In genomic region chr14:62546862-62547474, GRCh38 we compare ENCODE assay signal across 15 cellular contexts.
"Had no signal": no experiment of that assay in that cellular context is flagged by ENCODE, and none has a peak within 500 bp of the region (broad histone marks: within the 10 kb centered on the region; RNA-seq: fewer than 3 reads in every experiment).

No MANE protein-coding gene starts in this region.

- H3K4me3 ChIP-seq: colonic mucosa, gastroesophageal sphincter, smooth muscle cell, uterus had no signal

- H3K4me1 ChIP-seq: colonic mucosa, gastroesophageal sphincter, uterus had no signal

- H3K4me2 ChIP-seq: smooth muscle cell had no signal

- H3K4me3 Mint-ChIP-seq: activated CD4-positive, alpha-beta T cell treated with anti-CD3 and anti-CD28 coated beads for 36 hours; activated CD8-positive, alpha-beta T cell treated with anti-CD3 and anti-CD28 coated beads, Interleukin-2, amount 10 ng/mL, durations not matched to agents 7 days and 5 days; activated T-helper 1 cell treated with anti-CD3 and anti-CD28 coated beads, Interleukin-12 subunit alpha, Interleukin-12 subunit beta, Interleukin-2, Interleukin-4 antibody, amounts not matched to agents 30 ng/mL and 10 ng/mL and 1 ng/mL, durations not matched to agents 14 hours and 24 hours and 36 hours; T-helper 2 cell treated with Interferon-gamma antibody and Interleukin-4, amounts not matched to agents 5 μg/mL and 100 μg/mL, for 36 hours had no signal

- H3K27me3 ChIP-seq: colonic mucosa, gastroesophageal sphincter, neutrophil, uterus had no signal

- H3K27ac ChIP-seq: colonic mucosa, gastroesophageal sphincter, neutrophil, uterus had no signal

- H3K9me3 ChIP-seq: colonic mucosa, uterus had no signal

- H3K4me1 Mint-ChIP-seq: activated CD4-positive, alpha-beta T cell treated with anti-CD3 and anti-CD28 coated beads for 36 hours had no signal

- H3K36me3 ChIP-seq: colonic mucosa, gastroesophageal sphincter, neutrophil, uterus had no signal

- H3K27ac Mint-ChIP-seq: activated CD4-positive, alpha-beta T cell treated with anti-CD3 and anti-CD28 coated beads for 36 hours; activated CD8-positive, alpha-beta T cell treated with anti-CD3 and anti-CD28 coated beads, Interleukin-2, amount 10 ng/mL, durations not matched to agents 7 days and 5 days; activated T-helper 1 cell treated with anti-CD3 and anti-CD28 coated beads, Interleukin-12 subunit alpha, Interleukin-12 subunit beta, Interleukin-2, Interleukin-4 antibody, amounts not matched to agents 30 ng/mL and 10 ng/mL and 1 ng/mL, durations not matched to agents 14 hours and 24 hours and 36 hours; T-helper 2 cell treated with Interferon-gamma antibody and Interleukin-4, amounts not matched to agents 5 μg/mL and 100 μg/mL, for 36 hours had no signal

- H3K27me3 Mint-ChIP-seq: activated CD4-positive, alpha-beta T cell treated with anti-CD3 and anti-CD28 coated beads for 36 hours had no signal

- DNase-seq: activated CD4-positive, alpha-beta T cell treated with anti-CD3 and anti-CD28 coated beads for 36 hours; activated CD8-positive, alpha-beta memory T cell treated with anti-CD3 and anti-CD28 coated beads, Interleukin-2, amount 50 U/mL, for 48 hours; activated CD8-positive, alpha-beta T cell treated with anti-CD3 and anti-CD28 coated beads, Interleukin-2, amount 10 ng/mL, durations not matched to agents 7 days and 5 days; activated naive CD4-positive, alpha-beta T cell treated with Interleukin-2 at 50 U/mL for 16 hours; caudate nucleus; colonic mucosa; effector CD4-positive, alpha-beta T cell; midbrain; posterior cingulate gyrus; uterus had no signal
